14 cellular contexts compared by ENCODE assay signal in the genomic region with DNA sequence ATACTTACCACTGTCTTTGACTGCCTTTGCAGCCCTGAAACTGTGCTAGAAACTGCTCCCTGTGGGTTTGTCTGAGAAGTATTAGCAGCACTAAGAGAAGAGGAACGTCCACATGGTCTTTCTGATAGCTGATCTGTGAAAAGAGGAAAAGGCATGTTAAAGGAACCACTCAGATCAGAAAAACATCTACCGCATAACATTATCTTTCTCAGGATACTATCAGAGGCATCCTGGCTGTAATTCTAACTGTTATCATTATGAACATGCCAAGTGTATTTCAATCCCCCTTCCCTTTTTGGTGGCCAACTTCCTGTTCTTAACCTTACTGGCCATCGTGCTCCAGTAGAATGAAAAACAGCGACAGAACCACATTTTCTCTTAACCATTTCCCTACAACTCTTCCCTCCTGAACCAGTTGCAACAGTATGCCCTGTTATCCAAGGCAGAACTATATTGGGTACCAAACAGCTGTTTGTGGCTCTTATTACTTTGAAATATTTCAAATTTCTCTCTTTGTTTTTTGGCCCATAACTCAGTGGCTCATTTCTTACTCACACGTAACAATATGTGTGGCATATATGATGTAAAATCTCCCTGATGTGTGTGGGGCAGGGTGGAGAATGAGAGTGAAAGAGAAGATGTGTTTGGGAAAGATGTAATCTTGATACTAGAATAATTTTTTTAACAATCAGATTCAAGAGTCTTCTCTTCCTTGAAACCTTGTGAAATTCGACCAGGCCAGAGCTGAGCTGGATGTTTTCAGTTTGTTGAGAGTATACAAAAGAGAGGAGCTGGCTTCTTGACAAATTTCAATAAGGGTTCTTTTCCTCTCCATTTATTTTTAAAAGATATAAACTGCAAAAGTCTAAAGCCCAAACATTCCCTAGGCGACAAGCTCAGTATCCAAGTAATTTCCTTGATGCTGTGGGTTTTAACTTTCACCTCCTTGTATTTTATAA. TPM values are rescaled to one million over a fixed set of nuclear protein-coding genes. Genes with fewer than 3 reads are reported as not detected.
DNase-seq lines count a peak whose midpoint lies in the region; ATAC-seq, FAIRE-seq and TF ChIP-seq lines count a peak whose summit lies in the region.
"Had no signal": no experiment of that assay in that cellular context is flagged by ENCODE, and none has a peak within 500 bp of the region (broad histone marks: within the 10 kb centered on the region; RNA-seq: fewer than 3 reads in every experiment).

No MANE protein-coding gene starts in this region.

- POLR2A ChIA-PET in activated CD4-positive, alpha-beta memory T cell treated with anti-CD3 and anti-CD28 coated beads for 36 hours (lab: Charles Lee) = interaction anchor here (0.6 to 3.9 kb wide), 2 partner anchors 21 to 110 kb away, joined by 3 to 17 read pairs; no protein-coding TSS in a partner anchor

- H3K36me3 ChIP-seq in left ventricle myocardium inferior = peaks cover 16% of the 10 kb centered on the region
- H3K36me3 ChIP-seq: brain microvascular endothelial cell, MG63, suprapubic skin had no signal

- peaks cover 25% of the 10 kb centered on the region for H3K36me3 Mint-ChIP-seq in activated CD4-positive, alpha-beta memory T cell treated with anti-CD3 and anti-CD28 coated beads for 36 hours
- H3K36me3 Mint-ChIP-seq: mesothelial cell of epicardium had no signal

- TF ChIP-seq CTCF in left ventricle myocardium inferior (IDR thresholded peaks at IDR 0.05; ENCODE audit: borderline replicate concordance) = no peak

- no peaks in the 10 kb centered on the region for H3K27me3 Mint-ChIP-seq in activated CD4-positive, alpha-beta memory T cell treated with anti-CD3 and anti-CD28 coated beads for 36 hours

- no peaks in the 10 kb centered on the region for H3K9me3 ChIP-seq in left ventricle myocardium inferior (replicated peaks)
- H3K9me3 ChIP-seq in right cardiac atrium (ENCODE audit: control insufficient read depth, low read length) = no peaks in the 10 kb centered on the region
- H3K9me3 ChIP-seq: MG63, suprapubic skin had no signal

- H3K27me3 ChIP-seq in left ventricle myocardium inferior (ENCODE audit: low read depth) = no peaks in the 10 kb centered on the region
- H3K27me3 ChIP-seq in right cardiac atrium (ENCODE audit: control insufficient read depth, insufficient read depth) = no peaks in the 10 kb centered on the region
- H3K27me3 ChIP-seq: brain microvascular endothelial cell, MG63, suprapubic skin had no signal

- H3K4me3 ChIP-seq in left ventricle myocardium inferior = no peak overlapping the region
- no peak overlapping the region for H3K4me3 ChIP-seq in right cardiac atrium (ENCODE audit: low read length)
- H3K4me3 ChIP-seq: MG63, suprapubic skin had no signal

- FAIRE-seq in islet of Langerhans (lab: Jason Lieb, UNC) = peak; percentile 36

- H3K4me1 ChIP-seq in left ventricle myocardium inferior (peaks cover 55% of the 10 kb centered on the region), right cardiac atrium (ENCODE audit: control insufficient read depth, insufficient read depth, low read length) (peaks cover 3% of the 10 kb centered on the region)

- WGBS in right cardiac atrium = 33% methylated on average over 7 of the region's 7 CpGs

- no peaks in the 10 kb centered on the region for H3K9me3 Mint-ChIP-seq in activated CD4-positive, alpha-beta memory T cell treated with anti-CD3 and anti-CD28 coated beads for 36 hours

- peaks cover 73% of the 10 kb centered on the region for H3K4me1 Mint-ChIP-seq in activated CD4-positive, alpha-beta memory T cell treated with anti-CD3 and anti-CD28 coated beads for 36 hours (ENCODE audit: low read depth)
- H3K4me1 Mint-ChIP-seq: mesothelial cell of epicardium had no signal

- DNase-seq in left ventricle myocardium inferior (no peak), right cardiac atrium (no peak), head of caudate nucleus (no peak), mesenteric fat pad (ENCODE audit: low spot score) (no peak), activated gamma-delta T cell (lab: John Stamatoyannopoulos, UW) (no peak)
- DNase-seq in activated CD4-positive, alpha-beta memory T cell treated with anti-CD3 and anti-CD28 coated beads for 36 hours = no peak
- DNase-seq: brain microvascular endothelial cell, foreskin melanocyte, MG63, PC-3 had no signal

- intact Hi-C loops in left ventricle myocardium inferior (cut with micrococcal nuclease) (no loop called here), right cardiac atrium (cut with DNase I) (no loop called here), head of caudate nucleus (cut with DNase I) (no loop called here)
- intact Hi-C loops in activated CD4-positive, alpha-beta memory T cell treated with anti-CD3 and anti-CD28 coated beads for 36 hours (cut with micrococcal nuclease) = loop anchor here (2.0 kb wide), 3 partner anchors 15 to 35 kb away; no protein-coding TSS in a partner anchor

- ATAC-seq in right cardiac atrium (no peak), GM21619 (IDR thresholded peaks at IDR 0.05; ENCODE audit: unreplicated experiment) (no peak)
- ATAC-seq: PC-3 had no signal

- H3K27ac Mint-ChIP-seq in activated CD4-positive, alpha-beta memory T cell treated with anti-CD3 and anti-CD28 coated beads for 36 hours = peak overlapping the region; percentile 93
- H3K27ac Mint-ChIP-seq: mesothelial cell of epicardium had no signal

- H3K4me3 Mint-ChIP-seq in activated CD4-positive, alpha-beta memory T cell treated with anti-CD3 and anti-CD28 coated beads for 36 hours = peak overlapping the region; percentile 2
- H3K4me3 Mint-ChIP-seq: mesothelial cell of epicardium had no signal

- CTCF ChIA-PET in activated CD4-positive, alpha-beta memory T cell treated with anti-CD3 and anti-CD28 coated beads for 36 hours (lab: Charles Lee) = no interaction called here

- H3K27ac ChIP-seq in left ventricle myocardium inferior (replicated peaks) (peak overlapping the region; percentile 51), right cardiac atrium (ENCODE audit: low read length) (no peak overlapping the region)
- H3K27ac ChIP-seq: brain microvascular endothelial cell, suprapubic skin had no signal

RNA-seq across cellular contexts. Expression of a gene that starts 35.2 kb away (rescaled TPM):
- total RNA-seq in left ventricle myocardium inferior (54.9 TPM), right cardiac atrium (10 to 100 TPM; 36.1 to 43.2 (median 38.6) TPM), mesenteric fat pad (84.1 TPM)
- polyA plus RNA-seq in right cardiac atrium = 17.1 TPM
- total RNA-seq in activated CD4-positive, alpha-beta memory T cell treated with anti-CD3 and anti-CD28 coated beads for 36 hours = 10 to 100 TPM; 52.7 to 54.1 TPM
